9 cellular contexts compared by ENCODE assay signal in the genomic region with DNA sequence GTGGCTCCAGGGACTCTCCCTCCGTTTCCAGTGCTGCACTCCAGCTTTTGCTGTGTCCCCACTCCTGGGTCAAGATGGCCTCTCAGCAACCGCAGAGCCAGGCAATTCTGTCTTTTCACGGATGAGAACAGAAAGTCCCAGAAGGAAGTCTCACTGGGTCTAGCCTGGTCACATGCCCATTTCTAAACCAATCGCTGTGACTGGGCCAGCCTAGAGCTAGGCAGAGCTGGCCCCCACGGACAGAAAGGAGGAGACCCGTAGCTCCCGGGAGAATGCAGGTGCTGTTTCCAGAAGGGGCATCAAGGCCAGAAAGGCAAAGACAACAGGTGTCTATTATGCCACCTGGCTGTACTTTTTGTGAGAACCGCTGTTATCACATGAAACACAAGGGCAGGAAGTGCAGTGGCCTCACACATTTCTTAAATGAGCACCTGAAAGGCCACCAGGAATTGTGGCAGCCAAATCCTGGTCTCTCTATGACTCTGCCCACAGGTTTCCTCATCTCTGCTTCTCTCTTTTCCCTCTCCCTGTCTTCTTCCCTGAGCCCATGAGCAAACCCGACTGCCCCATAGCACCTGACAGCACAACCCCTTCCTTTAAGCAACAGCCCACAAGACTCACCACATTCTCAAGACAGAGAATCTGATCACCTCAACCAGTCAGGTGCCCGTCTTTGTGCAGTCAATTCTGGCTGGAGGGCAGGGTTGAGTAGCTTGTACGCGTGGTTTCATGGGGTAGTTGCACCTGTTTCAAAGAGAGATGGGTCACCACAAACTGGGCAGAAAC. TPM values are rescaled to one million over a fixed set of nuclear protein-coding genes. Genes with fewer than 3 reads are reported as not detected.
DNase-seq lines count a peak whose midpoint lies in the region; ATAC-seq, FAIRE-seq and TF ChIP-seq lines count a peak whose summit lies in the region.
"Had no signal": no experiment of that assay in that cellular context is flagged by ENCODE, and none has a peak within 500 bp of the region (broad histone marks: within the 10 kb centered on the region; RNA-seq: fewer than 3 reads in every experiment).

No MANE protein-coding gene starts in this region.

- H3K36me3 ChIP-seq in OCI-LY3 (replicated peaks; ENCODE audit: low read depth, low read length) (no peaks in the 10 kb centered on the region), small intestine (ENCODE audit: control insufficient read depth in 2 of 2, insufficient read depth in 2 of 2, low read length in 2 of 2) (no peaks in the 10 kb centered on the region), H7 (replicated peaks; ENCODE audit: control insufficient read depth, insufficient read depth, low read length) (no peaks in the 10 kb centered on the region), gastroesophageal sphincter (no peaks in the 10 kb centered on the region)

- CTCF ChIA-PET in activated CD4-positive, alpha-beta T cell treated with anti-CD3 and anti-CD28 coated beads, Interleukin-2, amount 10 ng/mL, durations not matched to agents 7 days and 5 days (lab: Charles Lee) = interaction anchor here (0.7 to 1.2 kb wide), 3 partner anchors 9 to 140 kb away, joined by 3 to 4 read pairs (median 3); no protein-coding TSS in a partner anchor

- H3K27ac Mint-ChIP-seq in activated CD4-positive, alpha-beta T cell treated with anti-CD3 and anti-CD28 coated beads, Interleukin-2, amount 10 ng/mL, durations not matched to agents 7 days and 5 days = no peak overlapping the region

- no peak overlapping the region for H3K4me3 Mint-ChIP-seq in activated CD4-positive, alpha-beta T cell treated with anti-CD3 and anti-CD28 coated beads, Interleukin-2, amount 10 ng/mL, durations not matched to agents 7 days and 5 days

- ATAC-seq in HG02678 (IDR thresholded peaks at IDR 0.05; ENCODE audit: unreplicated experiment) = peak; percentile 82
- no peak for ATAC-seq in gastroesophageal sphincter

- H3K36me3 Mint-ChIP-seq in activated CD4-positive, alpha-beta T cell treated with anti-CD3 and anti-CD28 coated beads, Interleukin-2, amount 10 ng/mL, durations not matched to agents 7 days and 5 days (ENCODE audit: low read depth) = no peaks in the 10 kb centered on the region

- no peak for TF ChIP-seq EP300 in gastroesophageal sphincter (IDR thresholded peaks at IDR 0.05)

- H3K4me3 ChIP-seq in OCI-LY3 (ENCODE audit: low read length) = peak overlapping the region; percentile 63
- no peak overlapping the region for H3K4me3 ChIP-seq in small intestine (ENCODE audit: low read depth in 1 of 2, low read length in 2 of 2)
- no peak overlapping the region for H3K4me3 ChIP-seq in H7 (ENCODE audit: insufficient read depth, low read depth, low read length)
- H3K4me3 ChIP-seq in gastroesophageal sphincter = no peak overlapping the region

- peaks cover 37% of the 10 kb centered on the region for H3K27me3 Mint-ChIP-seq in activated CD4-positive, alpha-beta T cell treated with anti-CD3 and anti-CD28 coated beads, Interleukin-2, amount 10 ng/mL, durations not matched to agents 7 days and 5 days

- H3K27me3 ChIP-seq in OCI-LY3 (ENCODE audit: low read depth, low read length) = no peaks in the 10 kb centered on the region
- no peaks in the 10 kb centered on the region for H3K27me3 ChIP-seq in small intestine (ENCODE audit: control insufficient read depth in 2 of 2, insufficient read depth in 2 of 2, low read length in 2 of 2)
- no peaks in the 10 kb centered on the region for H3K27me3 ChIP-seq in H7 (ENCODE audit: control insufficient read depth, insufficient read depth, low read length)
- no peaks in the 10 kb centered on the region for H3K27me3 ChIP-seq in gastroesophageal sphincter

- H3K9me3 ChIP-seq in OCI-LY3 (ENCODE audit: insufficient read depth, low read length) (no peaks in the 10 kb centered on the region), small intestine (ENCODE audit: control insufficient read depth, low read depth) (no peaks in the 10 kb centered on the region), gastroesophageal sphincter (no peaks in the 10 kb centered on the region)

- no peaks in the 10 kb centered on the region for H4K20me1 ChIP-seq in OCI-LY3 (ENCODE audit: insufficient read depth, low read length)

- peak overlapping the region; percentile 83 for H3K27ac ChIP-seq in OCI-LY3 (ENCODE audit: low read length)
- peak overlapping the region in 1 of 2 donors; percentile 63 for H3K27ac ChIP-seq in small intestine (ENCODE audit: low read depth in 1 of 2, low read length in 1 of 2)
- peak overlapping the region in 1 of 4 donors; percentile 20 for H3K27ac ChIP-seq in gastroesophageal sphincter

- FAIRE-seq in small intestine (lab: Jason Lieb, UNC) = no peak
- FAIRE-seq: colon had no signal

- POLR2A ChIA-PET in activated CD4-positive, alpha-beta T cell treated with anti-CD3 and anti-CD28 coated beads, Interleukin-2, amount 10 ng/mL, durations not matched to agents 7 days and 5 days (lab: Charles Lee) = no interaction called here

- peak overlapping the region; percentile 62 for H3K9ac ChIP-seq in OCI-LY3 (ENCODE audit: low read length)

- TF ChIP-seq CTCF in OCI-LY3 (IDR thresholded peaks at IDR 0.05; ENCODE audit: low read depth, low read length) = no peak
- no peak for TF ChIP-seq CTCF in gastroesophageal sphincter (IDR thresholded peaks at IDR 0.05)

- peak overlapping the region; percentile 86 for H2AFZ ChIP-seq in OCI-LY3 (ENCODE audit: low read depth, low read length)

- DNase-seq in activated CD4-positive, alpha-beta T cell treated with anti-CD3 and anti-CD28 coated beads, Interleukin-2, amount 10 ng/mL, durations not matched to agents 7 days and 5 days = peak; percentile 26
- no peak for DNase-seq in activated CD4-positive, alpha-beta T cell treated with anti-CD3 and anti-CD28 coated beads for 4 hours
- peak; percentile 16 for DNase-seq in small intestine
- no peak for DNase-seq in NCI-H345 (lab: John Stamatoyannopoulos, UW)
- DNase-seq in H7 = no peak

- H3K79me2 ChIP-seq in OCI-LY3 (ENCODE audit: low read length) = no peaks in the 10 kb centered on the region

- H3K4me2 ChIP-seq in OCI-LY3 (ENCODE audit: low read length) = peak overlapping the region; percentile 80

- H3K4me1 Mint-ChIP-seq in activated CD4-positive, alpha-beta T cell treated with anti-CD3 and anti-CD28 coated beads, Interleukin-2, amount 10 ng/mL, durations not matched to agents 7 days and 5 days = peaks cover 11% of the 10 kb centered on the region

- no peak for TF ChIP-seq POLR2A in gastroesophageal sphincter (IDR thresholded peaks at IDR 0.05)

- no peaks in the 10 kb centered on the region for H3K9me3 Mint-ChIP-seq in activated CD4-positive, alpha-beta T cell treated with anti-CD3 and anti-CD28 coated beads, Interleukin-2, amount 10 ng/mL, durations not matched to agents 7 days and 5 days

- 53 to 64% (median 59%) methylated on average over 12 of the region's 12 CpGs for WGBS in small intestine, 3 donors
- 64 to 91% methylated on average over 7 to 8 of the region's 12 CpGs for WGBS in gastroesophageal sphincter (ENCODE audit: low coverage in 1 of 2), 2 donors

- peaks cover 56% of the 10 kb centered on the region for H3K4me1 ChIP-seq in OCI-LY3 (ENCODE audit: low read length)
- no peaks in the 10 kb centered on the region for H3K4me1 ChIP-seq in small intestine (ENCODE audit: control insufficient read depth in 2 of 2, insufficient read depth in 1 of 2, low read depth in 1 of 2, low read length in 1 of 2)
- H3K4me1 ChIP-seq in gastroesophageal sphincter = peaks cover 2 to 28% (median 10%) of the 10 kb centered on the region in 3 donors

RNA-seq across cellular contexts. Expression of a gene that starts 37.1 kb away (rescaled TPM):
- 10 to 100 TPM; 11.2 to 14.3 TPM for total RNA-seq in activated CD4-positive, alpha-beta T cell treated with anti-CD3 and anti-CD28 coated beads, Interleukin-2, amount 10 ng/mL, durations not matched to agents 7 days and 5 days
- 10 to 100 TPM; 11.9 to 24.8 (median 16.2) TPM for polyA plus RNA-seq in small intestine
- 31.7 and 35.2 TPM in 2 replicates for total RNA-seq in H7 (2014; rRNA removed; shearing (Covaris generic))
- 10 to 100 TPM; 20.2 to 35.6 (median 28.8) TPM for total RNA-seq in gastroesophageal sphincter

Comparison
In these comparisons a context has a peak if more than half of its experiments do, and no peak if none do; other contexts are left out.
1. DNase-seq: peak in activated CD4-positive, alpha-beta T cell treated with anti-CD3 and anti-CD28 coated beads, Interleukin-2, amount 10 ng/mL, durations not matched to agents 7 days and 5 days (single experiment) and small intestine (single experiment); none in activated CD4-positive, alpha-beta T cell treated with anti-CD3 and anti-CD28 coated beads for 4 hours (0 of 2), NCI-H345 (single experiment) and H7 (single experiment).